In genomic region chr6:159789377-159790148, GRCh38 we compare ENCODE assay signal across 8 cellular contexts. TPM values are rescaled to one million over a fixed set of nuclear protein-coding genes. Genes with fewer than 3 reads are reported as not detected.
DNase-seq lines count a peak whose midpoint lies in the region; ATAC-seq and TF ChIP-seq lines count a peak whose summit lies in the region.

TCP1 (minus strand) TSS chr6:159789602; CDS start chr6:159789468, 134 bp downstream.

- peaks cover 45% of the 10 kb centered on the region for H3K4me1 Mint-ChIP-seq in T-helper 1 cell treated with Interleukin-12 subunit alpha and Interleukin-12 subunit beta and Interleukin-4 antibody, amounts not matched to agents 30 μg/mL and 1 μg/mL, for 36 hours (ENCODE audit: low read depth)

- H3K36me3 ChIP-seq in heart right ventricle (peaks cover 0 to 68% (median 18%) of the 10 kb centered on the region in 9 donors), upper lobe of left lung (peaks cover 0 to 55% (median 26%) of the 10 kb centered on the region in 4 donors)

- peaks cover 12 to 63% (median 45%) of the 10 kb centered on the region in 9 donors for H3K4me1 ChIP-seq in heart right ventricle
- peaks cover 24 to 46% (median 36%) of the 10 kb centered on the region in 4 donors for H3K4me1 ChIP-seq in upper lobe of left lung

- peaks cover 4% of the 10 kb centered on the region for H3K27me3 Mint-ChIP-seq in T-helper 1 cell treated with Interleukin-12 subunit alpha and Interleukin-12 subunit beta and Interleukin-4 antibody, amounts not matched to agents 30 μg/mL and 1 μg/mL, for 36 hours (ENCODE audit: low read depth)

- no peaks in the 10 kb centered on the region for H3K9me3 Mint-ChIP-seq in T-helper 1 cell treated with Interleukin-12 subunit alpha and Interleukin-12 subunit beta and Interleukin-4 antibody, amounts not matched to agents 30 μg/mL and 1 μg/mL, for 36 hours

- peak within 1 kb of the TSS; percentile 99 for H3K4me3 Mint-ChIP-seq in T-helper 1 cell treated with Interleukin-12 subunit alpha and Interleukin-12 subunit beta and Interleukin-4 antibody, amounts not matched to agents 30 μg/mL and 1 μg/mL, for 36 hours

- TF ChIP-seq CTCF in GM13977 (IDR thresholded peaks at IDR 0.05; ENCODE audit: extremely low read depth, insufficient read depth, missing control alignments) (no peak), heart right ventricle (IDR thresholded peaks at IDR 0.05) (no peak), upper lobe of left lung (IDR thresholded peaks at IDR 0.05) (no peak)

- H3K9me3 ChIP-seq in heart right ventricle (no peaks in the 10 kb centered on the region), upper lobe of left lung (no peaks in the 10 kb centered on the region)

- in situ Hi-C loops in GM13977 (cut with MboI; ENCODE audit: low pct_unique_long_range_greater_than_20kb, low sequenced_read_pairs, unreplicated experiment) = no loop called here

- ATAC-seq in HG02884 (IDR thresholded peaks at IDR 0.05; ENCODE audit: unreplicated experiment) (peak; percentile 66), heart right ventricle (peak; percentile 91 to 97 (median 94)), upper lobe of left lung (ENCODE audit: low FRiP score in 2 of 2) (peak; percentile 94 to 97)

- intact Hi-C loops in heart right ventricle (cut with DNase I) (loop anchor here in 9 of 10 donors (2.0 to 10.0 kb wide), 11 partner anchors 27 to 245 kb away; partner anchors contain the start of genes SOD2 (in 6 of the 9), WTAP (in 4 of the 9) and ACAT2 (in 2 of the 9)), posterior cingulate gyrus (cut with DNase I) (loop anchor here (2.0 to 5.0 kb wide), 4 partner anchors 29 to 178 kb away; partner anchors contain the start of genes IGF2R, SOD2 and WTAP)

- 0% methylated on average over 64 of the region's 64 CpGs for WGBS in heart right ventricle, 2 donors
- WGBS in upper lobe of left lung, 2 donors = 0 to 1% methylated on average over 43 to 47 of the region's 64 CpGs

- H3K27ac Mint-ChIP-seq in T-helper 1 cell treated with Interleukin-12 subunit alpha and Interleukin-12 subunit beta and Interleukin-4 antibody, amounts not matched to agents 30 μg/mL and 1 μg/mL, for 36 hours = peak within 1 kb of the TSS; percentile 96

- DNase-seq in GM13977 (ENCODE audit: low spot score) = peak; percentile 96
- DNase-seq in NCI-H1694 (lab: John Stamatoyannopoulos, UW) = peak; percentile 98
- DNase-seq in amniotic stem cell (lab: John Stamatoyannopoulos, UW) = peak; percentile 98
- peak; percentile 99 to 100 for DNase-seq in heart right ventricle
- peak; percentile 98 to 100 (median 99) for DNase-seq in posterior cingulate gyrus
- peak; percentile 97 to 99 for DNase-seq in upper lobe of left lung

- H3K27me3 ChIP-seq in heart right ventricle = no peaks in the 10 kb centered on the region
- H3K27me3 ChIP-seq in upper lobe of left lung = no peaks in the 10 kb centered on the region

- H3K36me3 Mint-ChIP-seq in T-helper 1 cell treated with Interleukin-12 subunit alpha and Interleukin-12 subunit beta and Interleukin-4 antibody, amounts not matched to agents 30 μg/mL and 1 μg/mL, for 36 hours (ENCODE audit: low read depth) = peaks cover 52% of the 10 kb centered on the region

- H3K4me3 ChIP-seq in heart right ventricle (peak within 1 kb of the TSS; percentile 92 to 99 (median 98)), upper lobe of left lung (peak within 1 kb of the TSS; percentile 82 to 98 (median 94))

- peak in 1 of 4 donors; percentile 48 for TF ChIP-seq EP300 in upper lobe of left lung (IDR thresholded peaks at IDR 0.05)

- TF ChIP-seq POLR2A in upper lobe of left lung (IDR thresholded peaks at IDR 0.05) = peak; percentile 30 to 98 (median 94)

- H3K27ac ChIP-seq in heart right ventricle (peak within 1 kb of the TSS; percentile 81 to 99 (median 94)), upper lobe of left lung (peak within 1 kb of the TSS; percentile 92 to 99 (median 94))

RNA-seq across cellular contexts. Expression of gene TCP1, which starts in this region (rescaled TPM):
- total RNA-seq in heart right ventricle (100 to 1,000 TPM; 124 to 176 (median 139) TPM), upper lobe of left lung (100 to 1,000 TPM in 3 of 6 donors, 10 to 100 TPM in 3; 43.0 to 128 (median 95.2) TPM)
- 100 to 1,000 TPM in 1 of 2 donors, 10 to 100 TPM in 1; 71.7 to 156 TPM for polyA plus RNA-seq in heart right ventricle

Comparison
In these comparisons a context has a peak if more than half of its experiments do, and no peak if none do; other contexts are left out.
1. Peak in every context shown above with its lines: DNase-seq, ATAC-seq, H3K4me3 ChIP-seq and H3K27ac ChIP-seq.